In genomic region chr12:128914908-128915563, GRCh38 we compare ENCODE assay signal across 10 cellular contexts.
A peak's percentile ranks its signal among the peaks of the same experiment; 100 is the strongest.
DNase-seq lines count a peak whose midpoint lies in the region; ATAC-seq and TF ChIP-seq lines count a peak whose summit lies in the region.
"Had no signal": no experiment of that assay in that cellular context is flagged by ENCODE, and none has a peak within 500 bp of the region (broad histone marks: within the 10 kb centered on the region; RNA-seq: fewer than 3 reads in every experiment).

No MANE protein-coding gene starts in this region.

- H3K27me3 ChIP-seq in BLaER1 = no peaks in the 10 kb centered on the region

- no peak overlapping the region for H3K9ac ChIP-seq in BLaER1

- H3K27ac ChIP-seq in BLaER1 = no peak overlapping the region
- H3K27ac ChIP-seq in coronary artery = no peak overlapping the region
- H3K27ac ChIP-seq: body of pancreas had no signal

- peak; percentile 94 for ATAC-seq in HG03175 (IDR thresholded peaks at IDR 0.05; ENCODE audit: unreplicated experiment)
- ATAC-seq in Right ventricle myocardium inferior = no peak
- ATAC-seq: body of pancreas had no signal

- peaks cover 42% of the 10 kb centered on the region for H3K4me1 ChIP-seq in BLaER1
- H3K4me1 ChIP-seq: body of pancreas had no signal

- intact Hi-C loops in Right ventricle myocardium inferior (cut with DNase I) (no loop called here), posterior vena cava (cut with DNase I) (no loop called here)

- H3K4me3 ChIP-seq in BLaER1 (no peak overlapping the region), coronary artery (no peak overlapping the region)
- H3K4me3 ChIP-seq: body of pancreas had no signal

- peak overlapping the region; percentile 70 for H3K4me2 ChIP-seq in BLaER1

- H3K9me3 ChIP-seq in BLaER1 = no peaks in the 10 kb centered on the region
- H3K9me3 ChIP-seq: body of pancreas had no signal

- H3K36me3 ChIP-seq in BLaER1 = peaks cover 32% of the 10 kb centered on the region

- DNase-seq in GM19240 (ENCODE audit: insufficient read length, low spot score) (peak; percentile 13), NCI-H187 (lab: John Stamatoyannopoulos, UW) (no peak), Right ventricle myocardium inferior (ENCODE audit: missing footprints) (no peak), posterior vena cava (ENCODE audit: low spot score) (no peak), coronary artery (ENCODE audit: low spot score) (no peak)
- peak; percentile 13 for DNase-seq in activated CD8-positive, alpha-beta memory T cell treated with anti-CD3 and anti-CD28 coated beads, Interleukin-2, amount 50 U/mL, for 1 hour (ENCODE audit: extremely low read depth)
- DNase-seq: NCI-H187 treated with DMSO at 0.1 percent for 48 hours had no signal

- no peak for TF ChIP-seq CTCF in coronary artery (IDR thresholded peaks at IDR 0.05)

- peaks cover 28% of the 10 kb centered on the region for H4K20me1 ChIP-seq in BLaER1

Comparison
In these comparisons a context has a peak if more than half of its experiments do, and no peak if none do; other contexts are left out.
1. DNase-seq: peak in GM19240 (single experiment) and activated CD8-positive, alpha-beta memory T cell treated with anti-CD3 and anti-CD28 coated beads, Interleukin-2, amount 50 U/mL, for 1 hour (single experiment); none in NCI-H187 (0 of 2), Right ventricle myocardium inferior (single experiment), posterior vena cava (single experiment) and coronary artery (single experiment).